9 cellular contexts compared by ENCODE assay signal in genomic region chr9:89425921-89426388, GRCh38.
DNase-seq lines count a peak whose midpoint lies in the region; ATAC-seq and FAIRE-seq lines count a peak whose summit lies in the region.
"Had no signal": no experiment of that assay in that cellular context is flagged by ENCODE, and none has a peak within 500 bp of the region (broad histone marks: within the 10 kb centered on the region; RNA-seq: fewer than 3 reads in every experiment).

No MANE protein-coding gene starts in this region.

- H3K36me3 Mint-ChIP-seq in activated CD8-positive, alpha-beta memory T cell treated with anti-CD3 and anti-CD28 coated beads, Interleukin-2, amount 10 ng/mL, durations not matched to agents 7 days and 5 days, result peaks cover 37% of the 10 kb centered on the region
- H3K36me3 Mint-ChIP-seq in IgD-negative memory B cell, result peaks cover 8% of the 10 kb centered on the region

- CTCF ChIA-PET in activated CD8-positive, alpha-beta memory T cell treated with anti-CD3 and anti-CD28 coated beads, Interleukin-2, amount 10 ng/mL, durations not matched to agents 7 days and 5 days (lab: Charles Lee), result interaction anchor here (0.7 to 6.2 kb wide), 14 partner anchors 9 to 124 kb away, joined by 3 to 74 read pairs (median 3); no protein-coding TSS in a partner anchor

- no peaks in the 10 kb centered on the region for H3K27me3 Mint-ChIP-seq in activated CD8-positive, alpha-beta memory T cell treated with anti-CD3 and anti-CD28 coated beads, Interleukin-2, amount 10 ng/mL, durations not matched to agents 7 days and 5 days
- H3K27me3 Mint-ChIP-seq in IgD-negative memory B cell, result no peaks in the 10 kb centered on the region

- H3K9me3 Mint-ChIP-seq in activated CD8-positive, alpha-beta memory T cell treated with anti-CD3 and anti-CD28 coated beads, Interleukin-2, amount 10 ng/mL, durations not matched to agents 7 days and 5 days (ENCODE audit: low read depth), result no peaks in the 10 kb centered on the region
- no peaks in the 10 kb centered on the region for H3K9me3 Mint-ChIP-seq in IgD-negative memory B cell

- peak overlapping the region; percentile 33 for H3K4me3 Mint-ChIP-seq in activated CD8-positive, alpha-beta memory T cell treated with anti-CD3 and anti-CD28 coated beads, Interleukin-2, amount 10 ng/mL, durations not matched to agents 7 days and 5 days
- H3K4me3 Mint-ChIP-seq in IgD-negative memory B cell, result peak overlapping the region; percentile 28 to 91 (median 74)

- H3K27ac Mint-ChIP-seq in activated CD8-positive, alpha-beta memory T cell treated with anti-CD3 and anti-CD28 coated beads, Interleukin-2, amount 10 ng/mL, durations not matched to agents 7 days and 5 days, result peak overlapping the region; percentile 97
- peak overlapping the region; percentile 82 to 92 (median 88) for H3K27ac Mint-ChIP-seq in IgD-negative memory B cell

- H3K27ac ChIP-seq in temporal lobe (ENCODE audit: low read depth, low read length), result peak overlapping the region; percentile 92

- peaks cover 95% of the 10 kb centered on the region for H3K4me1 Mint-ChIP-seq in activated CD8-positive, alpha-beta memory T cell treated with anti-CD3 and anti-CD28 coated beads, Interleukin-2, amount 10 ng/mL, durations not matched to agents 7 days and 5 days
- peaks cover 56 to 77% (median 72%) of the 10 kb centered on the region in 3 donors for H3K4me1 Mint-ChIP-seq in IgD-negative memory B cell

- DNase-seq in activated CD8-positive, alpha-beta memory T cell treated with anti-CD3 and anti-CD28 coated beads, Interleukin-2, amount 10 ng/mL, durations not matched to agents 7 days and 5 days, result no peak
- no peak for DNase-seq in activated CD8-positive, alpha-beta memory T cell treated with anti-CD3 and anti-CD28 coated beads, Interleukin-2, amount 50 U/mL, for 4 hours
- DNase-seq in fibroblast of peridontal ligament (ENCODE audit: extremely low read depth), result peak; percentile 5
- DNase-seq in NCI-H2227 (lab: John Stamatoyannopoulos, UW; ENCODE audit: unreplicated experiment), result no peak
- no peak for DNase-seq in islet precursor cell
- no peak for DNase-seq in HTR-8/SVneo (ENCODE audit: insufficient read length, low spot score)
- DNase-seq: NCI-H1694 treated with DMSO at 0.1 percent for 48 hours had no signal

- ATAC-seq in activated CD8-positive, alpha-beta memory T cell treated with anti-CD3 and anti-CD28 coated beads, Interleukin-2, amount 10 ng/mL, durations not matched to agents 7 days and 5 days, result no peak

- FAIRE-seq in HTR-8/SVneo (lab: Jason Lieb, UNC), result no peak
